Comparison of ENCODE assay signal across 30 cellular contexts in the genomic region with DNA sequence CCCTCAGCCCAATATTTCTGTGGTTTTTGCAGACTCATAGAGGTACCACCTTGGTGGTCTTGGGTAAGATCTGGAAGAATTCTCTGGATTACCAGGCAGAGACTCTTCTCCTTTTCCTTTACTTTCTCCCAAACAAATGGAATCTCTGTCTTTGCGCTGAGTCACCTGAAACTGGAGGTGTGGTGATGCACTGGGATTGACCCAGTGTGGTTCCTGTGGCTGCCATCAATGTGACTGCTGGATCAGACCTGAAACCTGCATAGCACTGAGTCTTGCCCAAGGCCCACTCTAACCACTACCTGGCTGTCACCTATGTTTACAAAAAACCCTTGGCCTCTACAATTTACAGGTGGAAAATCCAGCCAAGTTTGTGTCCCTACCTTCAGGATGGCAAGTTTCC.
"Had no signal": no experiment of that assay in that cellular context is flagged by ENCODE, and none has a peak within 500 bp of the region (broad histone marks: within the 10 kb centered on the region; RNA-seq: fewer than 3 reads in every experiment).

No MANE protein-coding gene starts in this region.

- H3K27ac ChIP-seq: brain microvascular endothelial cell, gastrocnemius medialis had no signal

- H3K27ac Mint-ChIP-seq: activated CD4-positive, alpha-beta memory T cell treated with anti-CD3 and anti-CD28 coated beads, Interleukin-2, amount 10 ng/mL, durations not matched to agents 7 days and 5 days; activated CD4-positive, alpha-beta T cell treated with anti-CD3 and anti-CD28 coated beads for 36 hours; activated CD4-positive, alpha-beta T cell treated with anti-CD3 and anti-CD28 coated beads, Interleukin-2, amount 10 ng/mL, durations not matched to agents 24 days and 14 days; activated naive CD8-positive, alpha-beta T cell; activated T-cell treated with anti-CD3 and anti-CD28 coated beads, Interleukin-2, amount 50 U/mL, for 24 hours; activated T-helper 17 cell treated with anti-CD3 and anti-CD28 coated beads, Interleukin-2, amount 50 U/mL, for 72 hours; effector memory CD8-positive, alpha-beta T cell; T-helper 17 cell; T-helper 2 cell treated with Interferon-gamma antibody and Interleukin-4, amounts not matched to agents 5 μg/mL and 100 μg/mL, for 36 hours had no signal

- H3K36me3 Mint-ChIP-seq: activated naive CD8-positive, alpha-beta T cell had no signal

- DNase-seq: activated CD4-positive, alpha-beta memory T cell treated with anti-CD3 and anti-CD28 coated beads, Interleukin-2, amount 10 ng/mL, durations not matched to agents 7 days and 5 days; activated CD4-positive, alpha-beta T cell treated with anti-CD3 and anti-CD28 coated beads for 36 hours; activated CD4-positive, alpha-beta T cell treated with anti-CD3 and anti-CD28 coated beads, Interleukin-2, amount 10 ng/mL, durations not matched to agents 24 days and 14 days; activated CD4-positive, alpha-beta T cell treated with anti-CD3 and anti-CD28 coated beads, Interleukin-2, amount 50 U/mL, for 4 hours; activated CD4-positive, CD25-positive, alpha-beta regulatory T cell; activated CD4-positive, CD25-positive, alpha-beta regulatory T cell treated with anti-CD3 and anti-CD28 coated beads, Interleukin-2, amount 50 U/mL, for 72 hours; activated CD8-positive, alpha-beta memory T cell treated with anti-CD3 and anti-CD28 coated beads, Interleukin-2, amount 50 U/mL, for 48 hours; activated effector memory CD4-positive, alpha-beta T cell treated with Interleukin-2 at 50 U/mL for 16 hours; activated gamma-delta T cell treated with Interleukin-2 at 50 U/mL for 16 hours; activated naive CD4-positive, alpha-beta T cell treated with anti-CD3 and anti-CD28 coated beads, Interleukin-2, amount 50 U/mL, for 16 hours; activated naive CD4-positive, alpha-beta T cell treated with Interleukin-2 at 50 U/mL for 16 hours; activated T-cell treated with anti-CD3 and anti-CD28 coated beads for 4 hours; activated T-cell treated with anti-CD3 and anti-CD28 coated beads, Interleukin-2, amount 50 U/mL, for 24 hours; amniotic stem cell; anterior cingulate cortex; brain microvascular endothelial cell; caudate nucleus; cortex of kidney; dermis blood vessel endothelial cell; effector CD4-positive, alpha-beta T cell; effector memory CD8-positive, alpha-beta T cell; foreskin fibroblast; gastrocnemius medialis; glutamatergic neuron; T-helper 1 cell; T-helper 17 cell; T1000 had no signal

- H3K27me3 Mint-ChIP-seq: activated CD4-positive, alpha-beta memory T cell treated with anti-CD3 and anti-CD28 coated beads, Interleukin-2, amount 10 ng/mL, durations not matched to agents 7 days and 5 days; activated CD4-positive, alpha-beta T cell treated with anti-CD3 and anti-CD28 coated beads, Interleukin-2, amount 10 ng/mL, durations not matched to agents 24 days and 14 days; activated naive CD8-positive, alpha-beta T cell; activated T-cell treated with anti-CD3 and anti-CD28 coated beads, Interleukin-2, amount 50 U/mL, for 24 hours; activated T-helper 17 cell treated with anti-CD3 and anti-CD28 coated beads, Interleukin-2, amount 50 U/mL, for 72 hours; effector memory CD8-positive, alpha-beta T cell; T-helper 17 cell had no signal

- H3K4me3 Mint-ChIP-seq: activated CD4-positive, alpha-beta memory T cell treated with anti-CD3 and anti-CD28 coated beads, Interleukin-2, amount 10 ng/mL, durations not matched to agents 7 days and 5 days; activated CD4-positive, alpha-beta T cell treated with anti-CD3 and anti-CD28 coated beads for 36 hours; activated CD4-positive, alpha-beta T cell treated with anti-CD3 and anti-CD28 coated beads, Interleukin-2, amount 10 ng/mL, durations not matched to agents 24 days and 14 days; activated naive CD8-positive, alpha-beta T cell; activated T-cell treated with anti-CD3 and anti-CD28 coated beads, Interleukin-2, amount 50 U/mL, for 24 hours; activated T-helper 17 cell treated with anti-CD3 and anti-CD28 coated beads, Interleukin-2, amount 50 U/mL, for 72 hours; effector memory CD8-positive, alpha-beta T cell; T-helper 17 cell; T-helper 2 cell treated with Interferon-gamma antibody and Interleukin-4, amounts not matched to agents 5 μg/mL and 100 μg/mL, for 36 hours had no signal

- H3K9me3 ChIP-seq: gastrocnemius medialis had no signal

- H3K4me1 ChIP-seq: gastrocnemius medialis had no signal

- H3K4me3 ChIP-seq: gastrocnemius medialis had no signal

- H3K4me1 Mint-ChIP-seq: activated CD4-positive, alpha-beta memory T cell treated with anti-CD3 and anti-CD28 coated beads, Interleukin-2, amount 10 ng/mL, durations not matched to agents 7 days and 5 days; activated CD4-positive, alpha-beta T cell treated with anti-CD3 and anti-CD28 coated beads for 36 hours; activated CD4-positive, alpha-beta T cell treated with anti-CD3 and anti-CD28 coated beads, Interleukin-2, amount 10 ng/mL, durations not matched to agents 24 days and 14 days; activated T-helper 17 cell treated with anti-CD3 and anti-CD28 coated beads, Interleukin-2, amount 50 U/mL, for 72 hours; T-helper 17 cell had no signal

- H3K36me3 ChIP-seq: brain microvascular endothelial cell, gastrocnemius medialis had no signal

- H3K9me3 Mint-ChIP-seq: activated CD4-positive, alpha-beta T cell treated with anti-CD3 and anti-CD28 coated beads, Interleukin-2, amount 10 ng/mL, durations not matched to agents 24 days and 14 days; activated T-helper 17 cell treated with anti-CD3 and anti-CD28 coated beads, Interleukin-2, amount 50 U/mL, for 72 hours; T-helper 2 cell treated with Interferon-gamma antibody and Interleukin-4, amounts not matched to agents 5 μg/mL and 100 μg/mL, for 36 hours had no signal

- H3K27me3 ChIP-seq: brain microvascular endothelial cell, gastrocnemius medialis had no signal
